In genomic region chr9:108547736-108548135, GRCh38 we compare ENCODE assay signal across 22 cellular contexts.
"Had no signal": no experiment of that assay in that cellular context is flagged by ENCODE, and none has a peak within 500 bp of the region (broad histone marks: within the 10 kb centered on the region; RNA-seq: fewer than 3 reads in every experiment).

No MANE protein-coding gene starts in this region.

- H3K9me3 ChIP-seq: colonic mucosa, heart left ventricle, left ventricle myocardium inferior, lower lobe of right lung, pancreas, stomach had no signal

- H3K4me3 ChIP-seq: colonic mucosa, heart left ventricle, left ventricle myocardium inferior, lower lobe of right lung, pancreas, stomach had no signal

- H3K27me3 ChIP-seq: colonic mucosa, heart left ventricle, pancreas, stomach had no signal

- H3K36me3 ChIP-seq: colonic mucosa, heart left ventricle, left ventricle myocardium inferior, lower lobe of right lung, pancreas, stomach had no signal

- H3K36me3 Mint-ChIP-seq: naive B cell had no signal

- H3K4me1 Mint-ChIP-seq: naive B cell had no signal

- DNase-seq: colonic mucosa; dermis blood vessel endothelial cell; erythroblast; heart left ventricle; hypothalamus; islet precursor cell; left cardiac atrium; left ventricle myocardium inferior; lower lobe of right lung; mesendoderm; naive B cell; occipital lobe; pancreas; right cardiac atrium; small intestine; stimulated activated CD4-positive, alpha-beta T cell treated with anti-CD3 and anti-CD28 coated beads, Interleukin-12 subunit alpha, Interleukin-12 subunit beta, amount 100 ng/mL, for 4 hours; stimulated activated naive CD4-positive, alpha-beta T cell; stomach; substantia nigra; trophoblast cell had no signal

- H3K4me1 ChIP-seq: colonic mucosa, lower lobe of right lung had no signal

- H3K27ac Mint-ChIP-seq: nephron, progenitor cell of endocrine pancreas had no signal

- ATAC-seq: heart left ventricle, left cardiac atrium, lower lobe of right lung, pancreas, right cardiac atrium had no signal

- H3K27ac ChIP-seq: colonic mucosa, heart left ventricle, left ventricle myocardium inferior, lower lobe of right lung, pancreas had no signal

- H3K9me3 Mint-ChIP-seq: naive B cell, nephron had no signal

- H3K4me3 Mint-ChIP-seq: naive B cell, nephron had no signal
